In genomic region chr2:10072656-10073480, GRCh38 we compare ENCODE assay signal across 8 cellular contexts. TPM values are rescaled to one million over a fixed set of nuclear protein-coding genes. Genes with fewer than 3 reads are reported as not detected.
DNase-seq lines count a peak whose midpoint lies in the region; ATAC-seq, FAIRE-seq and TF ChIP-seq lines count a peak whose summit lies in the region.

No MANE protein-coding gene starts in this region.

- WGBS in gastroesophageal sphincter (ENCODE audit: low coverage in 1 of 2), 2 donors, result 45% methylated on average over 9 of the region's 20 CpGs; no CpG with 5 or more reads in 1 of the 2 donors
- 19 to 33% methylated on average over 19 to 20 of the region's 20 CpGs for WGBS in pancreas, 2 donors
- WGBS in transverse colon (ENCODE audit: low coverage in 1 of 2), 2 donors, result 30 to 39% methylated on average over 4 to 18 of the region's 20 CpGs

- DNase-seq in EL, result peak; percentile 80
- DNase-seq in HAP-1 (ENCODE audit: low spot score in 2 of 2), result peak; percentile 87 to 91
- peak; percentile 93 for DNase-seq in NB4 (ENCODE audit: low read depth)
- peak; percentile 64 to 84 for DNase-seq in SJSA1 (ENCODE audit: low read depth in 1 of 2, low spot score in 2 of 2)
- DNase-seq in activated naive CD4-positive, alpha-beta T cell (lab: John Stamatoyannopoulos, UW), result peak; percentile 37 to 58 (median 42)
- DNase-seq in pancreas, result peak; percentile 79 to 92 (median 84)
- peak; percentile 83 for DNase-seq in transverse colon

- ATAC-seq in gastroesophageal sphincter, result peak; percentile 90
- peak; percentile 92 to 99 (median 98) for ATAC-seq in pancreas

- TF ChIP-seq EP300 in gastroesophageal sphincter (IDR thresholded peaks at IDR 0.05) (no peak), transverse colon (IDR thresholded peaks at IDR 0.05; ENCODE audit: low read depth) (no peak)

- no peak overlapping the region for H3K27ac ChIP-seq in SJSA1
- H3K27ac ChIP-seq in gastroesophageal sphincter, result no peak overlapping the region
- no peak overlapping the region for H3K27ac ChIP-seq in pancreas
- H3K27ac ChIP-seq in transverse colon, result no peak overlapping the region

- no peaks in the 10 kb centered on the region; the same call in 1 of the 2 replicates for H3K27me3 ChIP-seq in HAP-1 (ENCODE audit: low read depth)
- no peaks in the 10 kb centered on the region for H3K27me3 ChIP-seq in SJSA1 (replicated peaks)
- no peaks in the 10 kb centered on the region for H3K27me3 ChIP-seq in gastroesophageal sphincter
- H3K27me3 ChIP-seq in pancreas, result no peaks in the 10 kb centered on the region
- H3K27me3 ChIP-seq in transverse colon, result peaks cover 41% of the 10 kb centered on the region

- TF ChIP-seq CTCF in NB4 (IDR thresholded peaks at IDR 0.05; ENCODE audit: low read depth, low read length), result peak; percentile 93
- TF ChIP-seq CTCF in gastroesophageal sphincter (IDR thresholded peaks at IDR 0.05), result peak in 3 of 4 experiments; percentile 89 to 94 (median 93)
- TF ChIP-seq CTCF in pancreas (IDR thresholded peaks at IDR 0.05), result peak; percentile 74 to 86 (median 82)
- TF ChIP-seq CTCF in transverse colon (IDR thresholded peaks at IDR 0.05), result peak; percentile 84 to 92 (median 87)

- H3K4me3 ChIP-seq in HAP-1, result no peak overlapping the region
- no peak overlapping the region for H3K4me3 ChIP-seq in NB4 (ENCODE audit: low read depth, low read length)
- no peak overlapping the region for H3K4me3 ChIP-seq in SJSA1
- H3K4me3 ChIP-seq in gastroesophageal sphincter, result no peak overlapping the region
- H3K4me3 ChIP-seq in pancreas, result no peak overlapping the region
- H3K4me3 ChIP-seq in transverse colon, result no peak overlapping the region

- no peaks in the 10 kb centered on the region for H3K36me3 ChIP-seq in HAP-1 (replicated peaks)
- H3K36me3 ChIP-seq in SJSA1, result no peaks in the 10 kb centered on the region
- H3K36me3 ChIP-seq in gastroesophageal sphincter, result no peaks in the 10 kb centered on the region
- no peaks in the 10 kb centered on the region for H3K36me3 ChIP-seq in pancreas
- H3K36me3 ChIP-seq in transverse colon, result no peaks in the 10 kb centered on the region

- peak; percentile 87 for FAIRE-seq in pancreas (lab: Jason Lieb, UNC)

- no peaks in the 10 kb centered on the region; the same call in 1 of the 2 replicates for H3K9me3 ChIP-seq in HAP-1
- no peaks in the 10 kb centered on the region for H3K9me3 ChIP-seq in SJSA1 (replicated peaks)
- no peaks in the 10 kb centered on the region for H3K9me3 ChIP-seq in gastroesophageal sphincter
- no peaks in the 10 kb centered on the region for H3K9me3 ChIP-seq in pancreas
- H3K9me3 ChIP-seq in transverse colon, result no peaks in the 10 kb centered on the region

- intact Hi-C loops in pancreas (cut with DNase I), result loop anchor here in 1 of 3 donors (5.0 kb wide), 1 partner anchor 359 kb away; no protein-coding TSS in a partner anchor
- intact Hi-C loops in transverse colon (cut with DNase I; ENCODE audit: low total_unique reads), result no loop called here

- H3K4me1 ChIP-seq in HAP-1, result no peaks in the 10 kb centered on the region
- H3K4me1 ChIP-seq in SJSA1 (replicated peaks), result 0 out of 2 replicates have a peak, but pooled peaks cover 6% of the 10 kb centered on the region
- H3K4me1 ChIP-seq in gastroesophageal sphincter, result peaks cover 0 to 27% (median 11%) of the 10 kb centered on the region in 3 donors
- H3K4me1 ChIP-seq in pancreas, result no peaks in the 10 kb centered on the region
- peaks cover 0 to 7% (median 3%) of the 10 kb centered on the region in 4 donors for H3K4me1 ChIP-seq in transverse colon

- TF ChIP-seq POLR2A in NB4 (IDR thresholded peaks at IDR 0.05; ENCODE audit: extremely low read depth, insufficient read length) (no peak), gastroesophageal sphincter (IDR thresholded peaks at IDR 0.05) (no peak), transverse colon (IDR thresholded peaks at IDR 0.05) (no peak)

- in situ Hi-C loops in HAP-1 (cut with MboI; ENCODE audit: low sequenced_read_pairs), result loop anchor here (10.0 kb wide), 1 partner anchor 362 kb away; no protein-coding TSS in a partner anchor
- in situ Hi-C loops in transverse colon (cut with MboI; ENCODE audit: low pct_ligation_motif_present in 1 of 4, low pct_unique_long_range_greater_than_20kb in 1 of 4, low sequenced_read_pairs in 3 of 4), result loop anchor here in 1 of 4 donors (25.0 kb wide), 1 partner anchor 261 kb away; no protein-coding TSS in a partner anchor

RNA-seq across cellular contexts. Expression of gene CYS1, which starts 7.3 kb away (rescaled TPM):
- total RNA-seq in SJSA1 (2014; rRNA removed; shearing (Covaris generic)), result 13.7 and 21.3 TPM in 2 replicates
- 10 to 100 TPM in 3 of 4 donors, 1 to 10 TPM in 1; 8.6 to 50.7 (median 32.6) TPM for total RNA-seq in gastroesophageal sphincter
- 10 to 100 TPM; 19.4 to 27.9 (median 21.7) TPM for total RNA-seq in pancreas
- 10 to 100 TPM; 18.9 to 51.3 TPM for polyA plus RNA-seq in pancreas
- total RNA-seq in transverse colon, result 1 to 10 TPM; 1.1 to 7.4 (median 2.0) TPM

RNA-seq across cellular contexts. Expression of gene KLF11, which starts 29.5 kb away (rescaled TPM):
- 13.6 and 16.0 TPM in 2 replicates for total RNA-seq in SJSA1 (2014; rRNA removed; shearing (Covaris generic))
- 10 to 100 TPM; 20.1 to 57.2 (median 33.6) TPM for total RNA-seq in gastroesophageal sphincter
- total RNA-seq in pancreas, result 10 to 100 TPM; 17.3 to 41.2 (median 27.0) TPM
- 10 to 100 TPM in 1 of 2 donors, 1 to 10 TPM in 1; 6.4 to 16.4 TPM for polyA plus RNA-seq in pancreas
- total RNA-seq in transverse colon, result 10 to 100 TPM in 2 of 4 donors, 1 to 10 TPM in 2; 6.6 to 17.0 (median 10.5) TPM

RNA-seq across cellular contexts. Expression of gene RRM2, which starts 49.7 kb away (rescaled TPM):
- 180 and 209 TPM in 2 replicates for total RNA-seq in SJSA1 (2014; rRNA removed; shearing (Covaris generic))
- total RNA-seq in gastroesophageal sphincter (1 to 10 TPM in 3 of 4 donors, under 1 TPM in 1; 0.40 to 3.2 (median 2.0) TPM), pancreas (1 to 10 TPM in 4 of 6 donors, under 1 TPM in 2; 0.24 to 3.0 (median 2.1) TPM), transverse colon (10 to 100 TPM in 1 of 4 donors, 1 to 10 TPM in 2, not detected in 1; 4.0 to 12.9 (median 5.3) TPM)
- under 1 TPM; 0.16 to 0.27 TPM for polyA plus RNA-seq in pancreas

Comparison
In these comparisons a context has a peak if more than half of its experiments do, and no peak if none do; other contexts are left out.
1. DNase-seq: peak in every context shown above with its lines; median percentile 93 in NB4; 89 in HAP-1; 84 in pancreas; 83 in transverse colon; 80 in EL; 74 in SJSA1; 42 in activated naive CD4-positive, alpha-beta T cell.
2. RNA of gene RRM2, which starts 49.7 kb away (total RNA-seq): 180 to 209 TPM in SJSA1; 4.0 to 12.9 TPM in transverse colon, 0.40 to 3.2 TPM in gastroesophageal sphincter and 0.24 to 3.0 TPM in pancreas; every median in the first group is over 10 times any median in the second.
3. Peak in every context shown above with its lines, with median percentiles within 50 percentile points of each other: CTCF ChIP-seq.